ENCODE assay signal across 8 cellular contexts in genomic region chr22:45235101-45235777, GRCh38. TPM values are rescaled to one million over a fixed set of nuclear protein-coding genes. Genes with fewer than 3 reads are reported as not detected.
A peak's percentile ranks its signal among the peaks of the same experiment; 100 is the strongest.
DNase-seq lines count a peak whose midpoint lies in the region; ATAC-seq and TF ChIP-seq lines count a peak whose summit lies in the region.

No MANE protein-coding gene starts in this region.

- H3K4me3 ChIP-seq in lower lobe of right lung, result peak overlapping the region; percentile 11

- no peaks in the 10 kb centered on the region for H3K27me3 Mint-ChIP-seq in activated T-helper 1 cell treated with anti-CD3 and anti-CD28 coated beads, Interleukin-12 subunit alpha, Interleukin-12 subunit beta, Interleukin-2, Interleukin-4 antibody, amounts not matched to agents 30 ng/mL and 10 ng/mL and 1 ng/mL, durations not matched to agents 14 hours and 24 hours and 36 hours (ENCODE audit: insufficient read depth)

- no peaks in the 10 kb centered on the region for H3K4me1 Mint-ChIP-seq in activated T-helper 1 cell treated with anti-CD3 and anti-CD28 coated beads, Interleukin-12 subunit alpha, Interleukin-12 subunit beta, Interleukin-2, Interleukin-4 antibody, amounts not matched to agents 30 ng/mL and 10 ng/mL and 1 ng/mL, durations not matched to agents 14 hours and 24 hours and 36 hours (ENCODE audit: low read depth)

- no peak overlapping the region for H3K4me3 Mint-ChIP-seq in activated T-helper 1 cell treated with anti-CD3 and anti-CD28 coated beads, Interleukin-12 subunit alpha, Interleukin-12 subunit beta, Interleukin-2, Interleukin-4 antibody, amounts not matched to agents 30 ng/mL and 10 ng/mL and 1 ng/mL, durations not matched to agents 14 hours and 24 hours and 36 hours

- no peak overlapping the region for H3K27ac Mint-ChIP-seq in activated T-helper 1 cell treated with anti-CD3 and anti-CD28 coated beads, Interleukin-12 subunit alpha, Interleukin-12 subunit beta, Interleukin-2, Interleukin-4 antibody, amounts not matched to agents 30 ng/mL and 10 ng/mL and 1 ng/mL, durations not matched to agents 14 hours and 24 hours and 36 hours

- H3K27ac ChIP-seq in lower lobe of right lung, result peak overlapping the region; percentile 36

- no peak for DNase-seq in activated CD4-positive, CD25-positive, alpha-beta regulatory T cell (lab: John Stamatoyannopoulos, UW)
- DNase-seq in NOMO-1 (lab: John Stamatoyannopoulos, UW; ENCODE audit: unreplicated experiment in 2 of 2), result peak; percentile 94 to 96
- DNase-seq in lower lobe of right lung, result peak; percentile 52
- DNase-seq in activated T-helper 1 cell treated with anti-CD3 and anti-CD28 coated beads, Interleukin-12 subunit alpha, Interleukin-12 subunit beta, Interleukin-2, Interleukin-4 antibody, amounts not matched to agents 30 ng/mL and 10 ng/mL and 1 ng/mL, durations not matched to agents 14 hours and 24 hours and 36 hours (ENCODE audit: low spot score), result no peak
- DNase-seq in iPS-NIHi7 (ENCODE audit: extremely low spot score), result no peak
- DNase-seq in HT-29 (ENCODE audit: low spot score), result no peak

- intact Hi-C loops in lower lobe of right lung (cut with DNase I), result no loop called here
- intact Hi-C loops in activated T-helper 1 cell treated with anti-CD3 and anti-CD28 coated beads, Interleukin-12 subunit alpha, Interleukin-12 subunit beta, Interleukin-2, Interleukin-4 antibody, amounts not matched to agents 30 ng/mL and 10 ng/mL and 1 ng/mL, durations not matched to agents 14 hours and 24 hours and 36 hours (cut with micrococcal nuclease), result no loop called here

- peak; percentile 42 to 52 for ATAC-seq in activated CD4-positive, CD25-positive, alpha-beta regulatory T cell treated with anti-CD3 and anti-CD28 coated beads, Interleukin-2, amount 50 U/mL, for 24 hours
- ATAC-seq in HG02759 (IDR thresholded peaks at IDR 0.05; ENCODE audit: unreplicated experiment) (peak; percentile 80), lower lobe of right lung (peak; percentile 40 to 57)

- H3K36me3 ChIP-seq in lower lobe of right lung, result peaks cover 10% of the 10 kb centered on the region

- peaks cover 15% of the 10 kb centered on the region for H3K4me1 ChIP-seq in lower lobe of right lung

- H3K27me3 ChIP-seq in lower lobe of right lung (ENCODE audit: low read depth), result no peaks in the 10 kb centered on the region

- no peaks in the 10 kb centered on the region for H3K9me3 ChIP-seq in lower lobe of right lung

- H3K9me3 Mint-ChIP-seq in activated T-helper 1 cell treated with anti-CD3 and anti-CD28 coated beads, Interleukin-12 subunit alpha, Interleukin-12 subunit beta, Interleukin-2, Interleukin-4 antibody, amounts not matched to agents 30 ng/mL and 10 ng/mL and 1 ng/mL, durations not matched to agents 14 hours and 24 hours and 36 hours, result no peaks in the 10 kb centered on the region

- H3K36me3 Mint-ChIP-seq in activated T-helper 1 cell treated with anti-CD3 and anti-CD28 coated beads, Interleukin-12 subunit alpha, Interleukin-12 subunit beta, Interleukin-2, Interleukin-4 antibody, amounts not matched to agents 30 ng/mL and 10 ng/mL and 1 ng/mL, durations not matched to agents 14 hours and 24 hours and 36 hours (ENCODE audit: low read depth), result peaks cover 4% of the 10 kb centered on the region

- no peak for TF ChIP-seq CTCF in lower lobe of right lung (IDR thresholded peaks at IDR 0.05)

RNA-seq across cellular contexts. Expression of gene KIAA0930, which starts 5.5 kb away (rescaled TPM):
- total RNA-seq in lower lobe of right lung, result 89.2 TPM
- total RNA-seq in activated T-helper 1 cell treated with anti-CD3 and anti-CD28 coated beads, Interleukin-12 subunit alpha, Interleukin-12 subunit beta, Interleukin-2, Interleukin-4 antibody, amounts not matched to agents 30 ng/mL and 10 ng/mL and 1 ng/mL, durations not matched to agents 14 hours and 24 hours and 36 hours, result 45.5 and 48.7 TPM in 2 replicates
- total RNA-seq in HT-29 (2014; rRNA removed; shearing (Covaris generic)), result 43.2 and 49.0 TPM in 2 replicates

RNA-seq across cellular contexts. Expression of gene UPK3A, which starts 49.5 kb away (rescaled TPM):
- not detected for total RNA-seq in lower lobe of right lung
- total RNA-seq in activated T-helper 1 cell treated with anti-CD3 and anti-CD28 coated beads, Interleukin-12 subunit alpha, Interleukin-12 subunit beta, Interleukin-2, Interleukin-4 antibody, amounts not matched to agents 30 ng/mL and 10 ng/mL and 1 ng/mL, durations not matched to agents 14 hours and 24 hours and 36 hours, result not detected in 2 replicates
- 4.7 and 6.0 TPM in 2 replicates for total RNA-seq in HT-29 (2014; rRNA removed; shearing (Covaris generic))

Comparison
In these comparisons a context has a peak if more than half of its experiments do, and no peak if none do; other contexts are left out.
1. DNase-seq: peak in NOMO-1 (2 of 2) and lower lobe of right lung (single experiment); none in activated CD4-positive, CD25-positive, alpha-beta regulatory T cell (0 of 4), activated T-helper 1 cell treated with anti-CD3 and anti-CD28 coated beads, Interleukin-12 subunit alpha, Interleukin-12 subunit beta, Interleukin-2, Interleukin-4 antibody, amounts not matched to agents 30 ng/mL and 10 ng/mL and 1 ng/mL, durations not matched to agents 14 hours and 24 hours and 36 hours (single experiment), iPS-NIHi7 (single experiment) and HT-29 (single experiment).
2. Peak in every context shown above with its lines, with median percentiles within 50 percentile points of each other: ATAC-seq.